ENCODE assay signal across 1 cellular context in genomic region chr14:57714487-57714899, GRCh38.
TF ChIP-seq lines count a peak whose summit lies in the region.

No MANE protein-coding gene starts in this region.

TF ChIP-seq in HEK293, 187 proteins besides CTCF, POLR2A, EP300 and RAD21 (continued from another document):
- TF ChIP-seq ZNF449 (tag by site-specific recombination; IDR thresholded peaks at IDR 0.05) (0 out of 2 replicates have a peak, but pooled peaks have one; percentile 21), OSR2 (tag by site-specific recombination; IDR thresholded peaks at IDR 0.05) (peak; percentile 75), ZNF394 (tag by site-specific recombination; IDR thresholded peaks at IDR 0.05; ENCODE audit: borderline replicate concordance) (no peak), ZSCAN5A (tag by site-specific recombination; IDR thresholded peaks at IDR 0.05) (no peak), BCL11A (tag by site-specific recombination; IDR thresholded peaks at IDR 0.05; ENCODE audit: low read depth) (0 out of 2 replicates have a peak, but pooled peaks have one; percentile 61), ZNF350 (tag by site-specific recombination; IDR thresholded peaks at IDR 0.05) (no peak), ZBTB44 (tag by site-specific recombination; IDR thresholded peaks at IDR 0.05) (peak; percentile 91), FEZF1 (tag by site-specific recombination; IDR thresholded peaks at IDR 0.05) (peak; percentile 85), ZNF621 (tag by site-specific recombination; IDR thresholded peaks at IDR 0.05) (no peak), ZNF629 (tag by site-specific recombination; IDR thresholded peaks at IDR 0.05) (0 out of 2 replicates have a peak, but pooled peaks have one; percentile 25), IKZF3 (tag by site-specific recombination; IDR thresholded peaks at IDR 0.05) (peak; percentile 48; the same call in 1 of the 2 replicates), HOXD13 (CRISPR knock-in tag; IDR thresholded peaks at IDR 0.05; ENCODE audit: borderline replicate concordance) (peak; percentile 61; the same call in 1 of the 2 replicates), ZSCAN30 (tag by site-specific recombination; IDR thresholded peaks at IDR 0.05) (0 out of 2 replicates have a peak, but pooled peaks have one; percentile 54)
